ENCODE assay signal across 20 cellular contexts in genomic region chr10:97822261-97822687, GRCh38. TPM values are rescaled to one million over a fixed set of nuclear protein-coding genes. Genes with fewer than 3 reads are reported as not detected.
DNase-seq lines count a peak whose midpoint lies in the region; ATAC-seq and TF ChIP-seq lines count a peak whose summit lies in the region.
"Had no signal": no experiment of that assay in that cellular context is flagged by ENCODE, and none has a peak within 500 bp of the region (broad histone marks: within the 10 kb centered on the region; RNA-seq: fewer than 3 reads in every experiment).

No MANE protein-coding gene starts in this region.

- no TSS peak for BruUV-seq in PC-9 (replicated peaks; lab: Mats Ljungman, UMichigan)

- H3K27me3 ChIP-seq in PC-9 (ENCODE audit: insufficient read depth, low read depth) (no peaks in the 10 kb centered on the region), gastrocnemius medialis (no peaks in the 10 kb centered on the region)
- H3K27me3 ChIP-seq: cardiac muscle cell had no signal

- no peaks in the 10 kb centered on the region for H3K79me2 ChIP-seq in PC-9 (ENCODE audit: low read depth)

- H3K4me1 ChIP-seq in PC-9 (replicated peaks; ENCODE audit: insufficient read depth) (peaks cover 27% of the 10 kb centered on the region), gastrocnemius medialis (peaks cover 33 to 49% of the 10 kb centered on the region in 2 donors)
- H3K4me1 ChIP-seq: gastroesophageal sphincter, HAP-1 had no signal

- H3K4me2 ChIP-seq in PC-9, result peak overlapping the region; percentile 58

- DNase-seq in DMS153 (lab: John Stamatoyannopoulos, UW) (peak; percentile 17), DMS153 treated with DMSO at 0.1 percent for 48 hours (lab: John Stamatoyannopoulos, UW; ENCODE audit: unreplicated experiment) (no peak), PC-9 (peak; percentile 32 to 42), gastrocnemius medialis (peak; percentile 75 to 91), NCI-H526 treated with DMSO at 0.1 percent for 48 hours (lab: John Stamatoyannopoulos, UW) (no peak), UCSD-AML1 (lab: John Stamatoyannopoulos, UW; ENCODE audit: unreplicated experiment) (no peak)
- DNase-seq: activated CD4-positive, alpha-beta T cell treated with anti-CD3 and anti-CD28 coated beads, Interleukin-2, amount 10 ng/mL, durations not matched to agents 7 days and 5 days; immature natural killer cell; mucosa of descending colon; NCI-H1436; NCI-H524; RPMI8226 had no signal

- H3F3A ChIP-seq in PC-9 (ENCODE audit: insufficient read depth, low read depth), result peaks cover 9% of the 10 kb centered on the region; the same call in 1 of the 2 replicates

- no peak overlapping the region for H3K4me3 ChIP-seq in PC-9
- H3K4me3 ChIP-seq in gastrocnemius medialis, result peak overlapping the region in 3 of 4 donors; percentile 35 to 47 (median 38)
- H3K4me3 ChIP-seq: cardiac muscle cell, gastroesophageal sphincter, GM12878, HAP-1, mucosa of descending colon had no signal

- H2AFZ ChIP-seq in PC-9, result no peak overlapping the region

- peak; percentile 23 for ATAC-seq in esophagus mucosa
- ATAC-seq in gastrocnemius medialis, result peak; percentile 64 to 71
- ATAC-seq in HG03175 (IDR thresholded peaks at IDR 0.05; ENCODE audit: unreplicated experiment), result no peak
- ATAC-seq: gastroesophageal sphincter, GM12878, mucosa of descending colon had no signal

- H3K36me3 ChIP-seq in PC-9 (ENCODE audit: low read depth) (no peaks in the 10 kb centered on the region), gastrocnemius medialis (no peaks in the 10 kb centered on the region)
- H3K36me3 ChIP-seq: cardiac muscle cell, gastroesophageal sphincter, HAP-1 had no signal

- H3K27ac ChIP-seq in PC-9 (peak overlapping the region; percentile 58), gastrocnemius medialis (peak overlapping the region; percentile 96 to 98 (median 98))
- H3K27ac ChIP-seq: 22Rv1, cardiac muscle cell, gastroesophageal sphincter had no signal

- no peaks in the 10 kb centered on the region for H3K9me3 ChIP-seq in PC-9 (ENCODE audit: insufficient read depth, low read depth)
- no peaks in the 10 kb centered on the region for H3K9me3 ChIP-seq in gastrocnemius medialis
- H3K9me3 ChIP-seq: gastroesophageal sphincter, HAP-1, mucosa of descending colon had no signal

- intact Hi-C loops in PC-9 (cut with micrococcal nuclease; ENCODE audit: unreplicated experiment) (no loop called here), gastrocnemius medialis (cut with DNase I; ENCODE audit: low total_unique reads) (loop anchor here (1.0 to 5.0 kb wide), 2 partner anchors 18 to 135 kb away; partner anchors contain the start of gene AVPI1)

- TF ChIP-seq CTCF in PC-9 (conservative IDR thresholded peaks at IDR 0.05), result no peak
- no peak for TF ChIP-seq CTCF in gastrocnemius medialis (IDR thresholded peaks at IDR 0.05 in 4 of 5, conservative IDR thresholded peaks at IDR 0.05 in 1 of 5)

- CTCF ChIA-PET in PC-9 (lab: Charles Lee), result no interaction called here

- H4K20me1 ChIP-seq in PC-9 (ENCODE audit: insufficient read depth), result no peaks in the 10 kb centered on the region

- POLR2A ChIA-PET in PC-9 (lab: Charles Lee; ENCODE audit: unreplicated experiment), result no interaction called here

- TF ChIP-seq POLR2A in gastrocnemius medialis (IDR thresholded peaks at IDR 0.05), result peak in 1 of 2 donors; percentile 52

- no peaks in the 10 kb centered on the region for H3K9me2 ChIP-seq in PC-9 (ENCODE audit: insufficient read depth)

- in situ Hi-C loops in gastrocnemius medialis (cut with MboI; ENCODE audit: low sequenced_read_pairs in 4 of 4), result no loop called here

RNA-seq across cellular contexts. Expression of gene GOLGA7B, which starts 27.4 kb away (rescaled TPM):
- total RNA-seq in PC-9 (2021) (0.90 and 1.1 TPM in 2 replicates), esophagus mucosa (1.4 TPM), gastrocnemius medialis (1 to 10 TPM in 1 of 4 donors, under 1 TPM in 3; 0.29 to 2.3 (median 0.63) TPM)
- total RNA-seq: GM12878 had no signal

RNA-seq across cellular contexts. Expression of gene SFRP5, which starts 50.5 kb away (rescaled TPM):
- total RNA-seq in PC-9 (2021) (not detected in 2 replicates), esophagus mucosa (not detected), gastrocnemius medialis (1 to 10 TPM in 1 of 4 donors, under 1 TPM in 2, not detected in 1; 0.25 to 2.2 (median 0.93) TPM)
- total RNA-seq: activated CD4-positive, alpha-beta T cell treated with anti-CD3 and anti-CD28 coated beads, Interleukin-2, amount 10 ng/mL, durations not matched to agents 7 days and 5 days; GM12878; osteocyte had no signal

Comparison
In these comparisons a context has a peak if more than half of its experiments do, and no peak if none do; other contexts are left out.
1. DNase-seq: peak in DMS153 (single experiment), PC-9 (2 of 2) and gastrocnemius medialis (2 of 2); none in DMS153 treated with DMSO at 0.1 percent for 48 hours (single experiment), NCI-H526 treated with DMSO at 0.1 percent for 48 hours (single experiment) and UCSD-AML1 (single experiment).